Comparison of ENCODE assay signal across 17 cellular contexts in the genomic region with DNA sequence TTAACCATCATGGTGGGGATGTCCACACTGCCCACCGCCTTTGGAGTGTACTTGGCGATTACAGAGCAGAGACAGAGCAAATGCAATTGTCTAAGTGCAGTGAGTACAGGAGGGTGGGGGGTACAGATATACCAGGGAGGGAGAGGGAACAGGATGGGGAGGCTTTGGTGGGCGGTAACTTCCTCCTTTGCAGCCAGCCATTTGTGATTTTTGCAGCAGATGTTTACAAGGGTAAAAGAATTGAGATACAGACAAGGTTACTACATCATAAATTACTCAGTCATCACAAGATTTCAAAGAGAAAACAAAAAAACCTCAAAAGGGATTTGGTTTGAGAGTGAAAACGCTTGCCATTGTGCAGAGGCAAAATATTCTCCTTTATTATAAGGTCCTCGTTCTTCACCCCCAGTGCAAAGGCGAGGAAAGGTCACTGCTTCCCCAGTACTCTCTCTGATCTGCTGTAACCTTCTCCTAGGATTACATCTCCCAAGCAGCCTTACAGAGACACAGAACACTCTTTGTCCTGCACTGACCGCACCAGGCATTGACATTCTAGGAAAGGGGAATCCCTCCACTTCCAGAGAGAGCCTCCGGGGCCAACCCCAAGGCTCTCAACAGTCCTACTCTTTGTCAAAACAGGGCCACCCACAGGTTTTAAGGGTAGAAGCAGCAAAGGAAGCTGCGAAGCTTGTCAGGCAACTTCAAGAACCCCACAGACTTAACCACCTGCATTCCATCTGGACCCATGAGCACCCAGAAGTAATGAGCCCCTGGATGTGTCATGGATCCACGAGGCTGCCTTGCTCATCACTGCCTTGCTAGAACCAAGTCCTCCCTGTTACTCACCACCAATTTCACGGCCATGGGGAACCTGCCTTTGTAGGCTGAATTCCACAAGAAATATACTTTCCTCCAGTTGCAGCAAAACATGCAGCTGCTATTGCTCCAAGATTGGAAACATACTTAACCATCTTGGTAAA.
DNase-seq lines count a peak whose midpoint lies in the region; TF ChIP-seq lines count a peak whose summit lies in the region.
"Had no signal": no experiment of that assay in that cellular context is flagged by ENCODE, and none has a peak within 500 bp of the region (broad histone marks: within the 10 kb centered on the region; RNA-seq: fewer than 3 reads in every experiment).

No MANE protein-coding gene starts in this region.

- H3K27ac ChIP-seq in BLaER1, result no peak overlapping the region
- peak overlapping the region; percentile 17 to 71 (median 43) for H3K27ac ChIP-seq in adrenal gland
- H3K27ac ChIP-seq in colonic mucosa, result no peak overlapping the region
- H3K27ac ChIP-seq: A549, upper lobe of right lung had no signal

- intact Hi-C loops in adrenal gland (cut with DNase I) (no loop called here), colonic mucosa (cut with DNase I) (no loop called here)

- TF ChIP-seq CTCF in NB4 (IDR thresholded peaks at IDR 0.05; ENCODE audit: low read depth, low read length) (no peak), adrenal gland (IDR thresholded peaks at IDR 0.05) (no peak), colonic mucosa (IDR thresholded peaks at IDR 0.05) (no peak)

- 0 out of 2 replicates have a peak overlapping the region, but pooled peaks have one; percentile 1 for H3K4me2 ChIP-seq in BLaER1
- H3K4me2 ChIP-seq: A549 had no signal

- H3K4me1 ChIP-seq in BLaER1 (peaks cover 33% of the 10 kb centered on the region), adrenal gland (replicated peaks in 1 of 2) (peaks cover 6 to 12% of the 10 kb centered on the region in 2 donors), colonic mucosa (no peaks in the 10 kb centered on the region)
- H3K4me1 ChIP-seq: A549, upper lobe of right lung had no signal

- no peak for TF ChIP-seq POLR2A in NB4 (IDR thresholded peaks at IDR 0.05; ENCODE audit: extremely low read depth, insufficient read length)
- no peak for TF ChIP-seq POLR2A in adrenal gland (IDR thresholded peaks at IDR 0.05)

- no peaks in the 10 kb centered on the region for H3K9me3 ChIP-seq in BLaER1
- no peaks in the 10 kb centered on the region for H3K9me3 ChIP-seq in adrenal gland (replicated peaks in 1 of 3)
- H3K9me3 ChIP-seq in colonic mucosa, result no peaks in the 10 kb centered on the region
- H3K9me3 ChIP-seq: A549, upper lobe of right lung had no signal

- no peaks in the 10 kb centered on the region for H4K20me1 ChIP-seq in BLaER1

- no peaks in the 10 kb centered on the region for H3K27me3 ChIP-seq in BLaER1
- no peaks in the 10 kb centered on the region for H3K27me3 ChIP-seq in adrenal gland
- H3K27me3 ChIP-seq in colonic mucosa, result no peaks in the 10 kb centered on the region
- H3K27me3 ChIP-seq: upper lobe of right lung had no signal

- H3K4me3 ChIP-seq in BLaER1, result no peak overlapping the region
- no peak overlapping the region for H3K4me3 ChIP-seq in NB4 (ENCODE audit: low read depth, low read length)
- H3K4me3 ChIP-seq in adrenal gland, result no peak overlapping the region
- H3K4me3 ChIP-seq in colonic mucosa, result no peak overlapping the region
- H3K4me3 ChIP-seq: A549, upper lobe of right lung had no signal

- H3K9ac ChIP-seq in BLaER1 (no peak overlapping the region), colonic mucosa (ENCODE audit: low read depth in 2 of 2, low read length in 2 of 2) (no peak overlapping the region)

- DNase-seq in NB4 (ENCODE audit: low read depth) (peak; percentile 56), adrenal gland (peak in 5 of 7 donors; percentile 44 to 72 (median 64)), islet precursor cell (peak; percentile 81), colonic mucosa (no peak), 8988T (no peak), NCI-H1105 treated with DMSO at 0.1 percent for 48 hours (lab: John Stamatoyannopoulos, UW) (no peak)
- DNase-seq in stimulated activated CD8-positive, alpha-beta memory T cell treated with anti-CD3 and anti-CD28 coated beads, Interleukin-4, amount 100 ng/mL, for 48 hours, result no peak
- DNase-seq: activated CD4-positive, CD25-positive, alpha-beta regulatory T cell treated with anti-CD3 and anti-CD28 coated beads, Interleukin-2, amount 50 U/mL, for 72 hours; activated CD8-positive, alpha-beta memory T cell treated with anti-CD3 and anti-CD28 coated beads, Interleukin-2, amount 50 U/mL, for 48 hours; activated naive CD4-positive, alpha-beta T cell treated with anti-CD3 and anti-CD28 coated beads, Interleukin-2, amount 50 U/mL, for 16 hours; COR-L47; NCI-H1092; NCI-H2171; T-helper 2 cell; upper lobe of right lung had no signal

- 52 to 58% (median 57%) methylated on average over 9 to 11 of the region's 11 CpGs for WGBS in adrenal gland, 4 donors

- H3K36me3 ChIP-seq in BLaER1, result no peaks in the 10 kb centered on the region
- no peaks in the 10 kb centered on the region for H3K36me3 ChIP-seq in adrenal gland (replicated peaks in 1 of 2)
- no peaks in the 10 kb centered on the region for H3K36me3 ChIP-seq in colonic mucosa
- H3K36me3 ChIP-seq: upper lobe of right lung had no signal

Comparison
In these comparisons a context has a peak if more than half of its experiments do, and no peak if none do; other contexts are left out.
1. H3K27ac ChIP-seq: peak in adrenal gland (5 of 5); none in BLaER1 (single experiment) and colonic mucosa (single experiment).
2. DNase-seq: peak in NB4 (single experiment), adrenal gland (5 of 7) and islet precursor cell (single experiment); none in colonic mucosa (single experiment), stimulated activated CD8-positive, alpha-beta memory T cell treated with anti-CD3 and anti-CD28 coated beads, Interleukin-4, amount 100 ng/mL, for 48 hours (single experiment), 8988T (single experiment) and NCI-H1105 treated with DMSO at 0.1 percent for 48 hours (single experiment).